In genomic region chr11:3223932-3224729, GRCh38 we compare ENCODE assay signal across 23 cellular contexts. TPM values are rescaled to one million over a fixed set of nuclear protein-coding genes. Genes with fewer than 3 reads are reported as not detected.
A peak's percentile ranks its signal among the peaks of the same experiment; 100 is the strongest.
DNase-seq lines count a peak whose midpoint lies in the region; ATAC-seq and TF ChIP-seq lines count a peak whose summit lies in the region.
"Had no signal": no experiment of that assay in that cellular context is flagged by ENCODE, and none has a peak within 500 bp of the region (broad histone marks: within the 10 kb centered on the region; RNA-seq: fewer than 3 reads in every experiment).

No MANE protein-coding gene starts in this region.

- no peak for ATAC-seq in activated CD8-positive, alpha-beta memory T cell treated with anti-CD3 and anti-CD28 coated beads, Interleukin-2, amount 10 ng/mL, durations not matched to agents 7 days and 5 days
- ATAC-seq in HG03175 (IDR thresholded peaks at IDR 0.05; ENCODE audit: unreplicated experiment), result no peak
- ATAC-seq: body of pancreas, heart right ventricle, psoas muscle had no signal

- H3K4me3 Mint-ChIP-seq in activated CD8-positive, alpha-beta memory T cell treated with anti-CD3 and anti-CD28 coated beads, Interleukin-2, amount 10 ng/mL, durations not matched to agents 7 days and 5 days, result no peak overlapping the region
- H3K4me3 Mint-ChIP-seq: activated naive CD8-positive, alpha-beta T cell treated with anti-CD3 and anti-CD28 coated beads, Interleukin-2, amount 10 ng/mL, durations not matched to agents 7 days and 5 days; HFFc6 had no signal

- no peaks in the 10 kb centered on the region for H3K9me3 ChIP-seq in MM.1S (replicated peaks; ENCODE audit: insufficient read depth, low read length)
- H3K9me3 ChIP-seq: body of pancreas, heart right ventricle, psoas muscle, suprapubic skin had no signal

- H3K4me1 Mint-ChIP-seq in activated CD8-positive, alpha-beta memory T cell treated with anti-CD3 and anti-CD28 coated beads, Interleukin-2, amount 10 ng/mL, durations not matched to agents 7 days and 5 days, result peaks cover 2% of the 10 kb centered on the region

- no peak overlapping the region for H3K9ac ChIP-seq in MM.1S (ENCODE audit: low read length)
- H3K9ac ChIP-seq: KMS-11 had no signal

- CTCF ChIA-PET in activated CD8-positive, alpha-beta memory T cell treated with anti-CD3 and anti-CD28 coated beads, Interleukin-2, amount 10 ng/mL, durations not matched to agents 7 days and 5 days (lab: Charles Lee), result no interaction called here

- H3K27ac Mint-ChIP-seq in activated CD8-positive, alpha-beta memory T cell treated with anti-CD3 and anti-CD28 coated beads, Interleukin-2, amount 10 ng/mL, durations not matched to agents 7 days and 5 days, result no peak overlapping the region
- H3K27ac Mint-ChIP-seq: activated naive CD8-positive, alpha-beta T cell treated with anti-CD3 and anti-CD28 coated beads, Interleukin-2, amount 10 ng/mL, durations not matched to agents 7 days and 5 days; HFFc6 had no signal

- peak overlapping the region; percentile 76; the same call in 1 of the 2 replicates for H3K4me2 ChIP-seq in MM.1S (ENCODE audit: low read depth, low read length)
- H3K4me2 ChIP-seq: KMS-11, smooth muscle cell had no signal

- H3K4me1 ChIP-seq in MM.1S (ENCODE audit: low read length), result peaks cover 21% of the 10 kb centered on the region
- H3K4me1 ChIP-seq: body of pancreas, psoas muscle had no signal

- H3K27ac ChIP-seq in MM.1S (ENCODE audit: low read length), result peak overlapping the region; percentile 87; the same call in 1 of the 2 replicates
- H3K27ac ChIP-seq: body of pancreas, heart right ventricle, KMS-11, psoas muscle, suprapubic skin had no signal

- H3K36me3 Mint-ChIP-seq in activated CD8-positive, alpha-beta memory T cell treated with anti-CD3 and anti-CD28 coated beads, Interleukin-2, amount 10 ng/mL, durations not matched to agents 7 days and 5 days, result no peaks in the 10 kb centered on the region
- H3K36me3 Mint-ChIP-seq: activated naive CD8-positive, alpha-beta T cell treated with anti-CD3 and anti-CD28 coated beads, Interleukin-2, amount 10 ng/mL, durations not matched to agents 7 days and 5 days; CD4-positive, CD25-positive, alpha-beta regulatory T cell; naive thymus-derived CD8-positive, alpha-beta T cell; T-cell had no signal

- DNase-seq in activated CD8-positive, alpha-beta memory T cell treated with anti-CD3 and anti-CD28 coated beads, Interleukin-2, amount 10 ng/mL, durations not matched to agents 7 days and 5 days, result peak; percentile 25
- no peak for DNase-seq in activated CD8-positive, alpha-beta memory T cell treated with anti-CD3 and anti-CD28 coated beads, Interleukin-2, amount 50 U/mL, for 48 hours
- DNase-seq in MM.1S, result no peak
- peak; percentile 46 for DNase-seq in iPS-NIHi7 (ENCODE audit: extremely low spot score)
- DNase-seq in stimulated activated CD8-positive, alpha-beta memory T cell treated with anti-CD3 and anti-CD28 coated beads, Interleukin-4, amount 100 ng/mL, for 48 hours, result peak; percentile 10
- DNase-seq in DMS153 (lab: John Stamatoyannopoulos, UW), result no peak
- no peak for DNase-seq in NCI-H1048 (lab: John Stamatoyannopoulos, UW)
- DNase-seq: activated CD4-positive, alpha-beta T cell treated with anti-CD3 and anti-CD28 coated beads, Interleukin-2, amount 50 U/mL, for 4 hours; activated naive CD8-positive, alpha-beta T cell treated with anti-CD3 and anti-CD28 coated beads, Interleukin-2, amount 10 ng/mL, durations not matched to agents 7 days and 5 days; CD4-positive, CD25-positive, alpha-beta regulatory T cell; HFFc6; NCI-H1092 treated with DMSO at 0.1 percent for 48 hours; NCI-H510A had no signal

- H4K20me1 ChIP-seq in MM.1S (ENCODE audit: insufficient read depth, low read length), result no peaks in the 10 kb centered on the region

- TF ChIP-seq CTCF in MM.1S (IDR thresholded peaks at IDR 0.05; ENCODE audit: low read length), result no peak

- no peaks in the 10 kb centered on the region for H3K9me3 Mint-ChIP-seq in activated CD8-positive, alpha-beta memory T cell treated with anti-CD3 and anti-CD28 coated beads, Interleukin-2, amount 10 ng/mL, durations not matched to agents 7 days and 5 days (ENCODE audit: low read depth)
- H3K9me3 Mint-ChIP-seq: activated naive CD8-positive, alpha-beta T cell treated with anti-CD3 and anti-CD28 coated beads, Interleukin-2, amount 10 ng/mL, durations not matched to agents 7 days and 5 days; CD4-positive, CD25-positive, alpha-beta regulatory T cell; HFFc6; naive thymus-derived CD8-positive, alpha-beta T cell; T-cell had no signal

- H3K36me3 ChIP-seq in MM.1S (replicated peaks; ENCODE audit: insufficient read depth, low read length), result no peaks in the 10 kb centered on the region
- H3K36me3 ChIP-seq: heart right ventricle, suprapubic skin had no signal

- no peaks in the 10 kb centered on the region; the same call in none of the 2 replicates for H3K27me3 ChIP-seq in MM.1S (replicated peaks; ENCODE audit: insufficient read depth, low read length)
- H3K27me3 ChIP-seq: body of pancreas had no signal

- peak overlapping the region; percentile 64; the same call in 1 of the 2 replicates for H2AFZ ChIP-seq in MM.1S (ENCODE audit: low read length)

- H3K79me2 ChIP-seq in MM.1S (ENCODE audit: low read length), result no peaks in the 10 kb centered on the region

- H3K9me2 ChIP-seq in MM.1S (replicated peaks; ENCODE audit: insufficient read depth, low read length), result no peaks in the 10 kb centered on the region

- peaks cover 8% of the 10 kb centered on the region for H3K27me3 Mint-ChIP-seq in activated CD8-positive, alpha-beta memory T cell treated with anti-CD3 and anti-CD28 coated beads, Interleukin-2, amount 10 ng/mL, durations not matched to agents 7 days and 5 days
- H3K27me3 Mint-ChIP-seq: CD4-positive, CD25-positive, alpha-beta regulatory T cell had no signal

- H3F3A ChIP-seq in MM.1S (ENCODE audit: insufficient read depth, low read length), result peaks cover 14% of the 10 kb centered on the region

- no peak overlapping the region for H3K4me3 ChIP-seq in MM.1S (ENCODE audit: low read length)
- H3K4me3 ChIP-seq: body of pancreas, heart right ventricle, psoas muscle, smooth muscle cell, suprapubic skin had no signal

RNA-seq across cellular contexts. Expression of gene MRGPRG, which starts 5.5 kb away (rescaled TPM):
- total RNA-seq in activated CD8-positive, alpha-beta memory T cell treated with anti-CD3 and anti-CD28 coated beads, Interleukin-2, amount 10 ng/mL, durations not matched to agents 7 days and 5 days, result not detected
- total RNA-seq: activated naive CD8-positive, alpha-beta T cell treated with anti-CD3 and anti-CD28 coated beads, Interleukin-2, amount 10 ng/mL, durations not matched to agents 7 days and 5 days; body of pancreas; CD4-positive, CD25-positive, alpha-beta regulatory T cell; heart right ventricle; HFFc6; lung microvascular endothelial cell; naive thymus-derived CD8-positive, alpha-beta T cell; psoas muscle; smooth muscle cell; suprapubic skin; T-cell had no signal

RNA-seq across cellular contexts. Expression of gene MRGPRE, which starts 8.1 kb away (rescaled TPM):
- not detected for total RNA-seq in activated CD8-positive, alpha-beta memory T cell treated with anti-CD3 and anti-CD28 coated beads, Interleukin-2, amount 10 ng/mL, durations not matched to agents 7 days and 5 days
- total RNA-seq: activated naive CD8-positive, alpha-beta T cell treated with anti-CD3 and anti-CD28 coated beads, Interleukin-2, amount 10 ng/mL, durations not matched to agents 7 days and 5 days; body of pancreas; CD4-positive, CD25-positive, alpha-beta regulatory T cell; HFFc6; lung microvascular endothelial cell; naive thymus-derived CD8-positive, alpha-beta T cell; psoas muscle; smooth muscle cell; T-cell had no signal

RNA-seq across cellular contexts. Expression of gene OSBPL5, which starts 59.0 kb away (rescaled TPM):
- total RNA-seq in activated CD8-positive, alpha-beta memory T cell treated with anti-CD3 and anti-CD28 coated beads, Interleukin-2, amount 10 ng/mL, durations not matched to agents 7 days and 5 days, result 1 to 10 TPM; 2.5 to 2.6 TPM

Comparison
In these comparisons a context has a peak if more than half of its experiments do, and no peak if none do; other contexts are left out.
1. DNase-seq: peak in activated CD8-positive, alpha-beta memory T cell treated with anti-CD3 and anti-CD28 coated beads, Interleukin-2, amount 10 ng/mL, durations not matched to agents 7 days and 5 days (single experiment), iPS-NIHi7 (single experiment) and stimulated activated CD8-positive, alpha-beta memory T cell treated with anti-CD3 and anti-CD28 coated beads, Interleukin-4, amount 100 ng/mL, for 48 hours (single experiment); none in activated CD8-positive, alpha-beta memory T cell treated with anti-CD3 and anti-CD28 coated beads, Interleukin-2, amount 50 U/mL, for 48 hours (single experiment), MM.1S (single experiment), DMS153 (single experiment) and NCI-H1048 (single experiment).